10 cellular contexts compared by ENCODE assay signal in the genomic region with DNA sequence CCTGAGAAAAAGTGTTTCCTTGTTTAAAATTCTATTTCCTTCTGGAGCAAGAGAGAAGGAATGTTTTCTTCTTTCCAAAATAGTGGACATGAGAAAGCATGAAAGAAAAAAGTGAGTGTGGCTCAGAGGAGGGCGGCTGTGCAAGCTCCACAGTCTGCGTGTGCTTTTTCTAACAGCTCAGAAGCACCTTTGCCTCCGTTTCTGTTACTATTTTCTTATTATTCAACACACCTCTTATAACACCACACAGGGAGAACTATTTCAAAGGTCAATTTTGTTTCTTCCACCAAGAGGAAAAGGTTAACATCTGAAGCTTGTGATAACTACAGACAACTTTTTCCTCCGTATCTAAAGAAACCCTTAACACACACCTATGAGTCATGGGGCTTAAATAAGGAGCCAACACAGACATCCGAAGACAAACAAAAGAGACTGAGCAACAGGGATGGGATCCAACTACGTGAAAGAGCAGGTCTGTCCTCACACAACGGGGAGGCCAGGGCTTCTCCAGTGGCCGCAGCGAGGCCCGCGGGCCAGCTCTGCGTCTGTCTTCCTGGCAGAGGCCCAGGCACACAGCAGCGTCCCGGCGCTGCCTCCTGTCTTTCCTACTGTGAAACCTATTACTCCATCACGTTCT. TPM values are rescaled to one million over a fixed set of nuclear protein-coding genes. Genes with fewer than 3 reads are reported as not detected.
DNase-seq lines count a peak whose midpoint lies in the region; ATAC-seq and TF ChIP-seq lines count a peak whose summit lies in the region.
"Had no signal": no experiment of that assay in that cellular context is flagged by ENCODE, and none has a peak within 500 bp of the region (broad histone marks: within the 10 kb centered on the region; RNA-seq: fewer than 3 reads in every experiment).

No MANE protein-coding gene starts in this region.

- peaks cover 27% of the 10 kb centered on the region for H3K4me1 ChIP-seq in ACC112 (ENCODE audit: control insufficient read depth, insufficient read depth, low read length, unreplicated experiment)
- H3K4me1 ChIP-seq in lower lobe of right lung: peaks cover 12% of the 10 kb centered on the region

- in situ Hi-C loops in brain microvascular endothelial cell (cut with HindIII; ENCODE audit: low pct_ligation_motif_present, low sequenced_read_pairs): no loop called here

- H3K27ac ChIP-seq in ACC112 (ENCODE audit: low read depth, low read length) (peak overlapping the region; percentile 97), HL-60 (replicated peaks) (peak overlapping the region; percentile 23), brain microvascular endothelial cell (peak overlapping the region; percentile 87), lower lobe of right lung (peak overlapping the region; percentile 13)

- TF ChIP-seq CTCF in HL-60 (IDR thresholded peaks at IDR 0.05; ENCODE audit: insufficient read depth, low read length): no peak
- TF ChIP-seq CTCF in brain microvascular endothelial cell (IDR thresholded peaks at IDR 0.05; ENCODE audit: low read depth, low read length, missing control alignments): peak; percentile 34
- TF ChIP-seq CTCF in lower lobe of right lung (IDR thresholded peaks at IDR 0.05): no peak

- H3K9me3 ChIP-seq in lower lobe of right lung: no peaks in the 10 kb centered on the region

- H2AFZ ChIP-seq in ACC112 (ENCODE audit: low read length, unreplicated experiment): no peak overlapping the region

- intact Hi-C loops in lower lobe of right lung (cut with DNase I): no loop called here

- H3K27me3 ChIP-seq in ACC112 (ENCODE audit: insufficient read depth, low read length) (no peaks in the 10 kb centered on the region), HL-60 (ENCODE audit: insufficient read depth, poor library complexity, severe bottlenecking) (no peaks in the 10 kb centered on the region), brain microvascular endothelial cell (replicated peaks) (no peaks in the 10 kb centered on the region), lower lobe of right lung (ENCODE audit: low read depth) (no peaks in the 10 kb centered on the region)

- H3K4me3 ChIP-seq in ACC112 (ENCODE audit: low read depth, low read length) (peak overlapping the region; percentile 32), HL-60 (replicated peaks; ENCODE audit: insufficient read depth, low read length) (no peak overlapping the region), brain microvascular endothelial cell (ENCODE audit: low read depth, low read length) (no peak overlapping the region), lower lobe of right lung (no peak overlapping the region)

- ATAC-seq in lower lobe of right lung (peak in 1 of 2 donors; percentile 18), GM19023 (IDR thresholded peaks at IDR 0.05; ENCODE audit: unreplicated experiment) (no peak), GM21825 (IDR thresholded peaks at IDR 0.05; ENCODE audit: unreplicated experiment) (no peak), GM19397 (IDR thresholded peaks at IDR 0.05; ENCODE audit: unreplicated experiment) (no peak)

- DNase-seq in HL-60 (ENCODE audit: low read depth in 1 of 2, low spot score in 1 of 2) (no peak), brain microvascular endothelial cell (peak; percentile 87), lower lobe of right lung (no peak), NCI-H1694 (lab: John Stamatoyannopoulos, UW) (no peak)
- DNase-seq: DMS153, hippocampal formation had no signal

- H3K79me2 ChIP-seq in ACC112 (ENCODE audit: control insufficient read depth, insufficient read depth, low read length, unreplicated experiment): no peaks in the 10 kb centered on the region

- H3K36me3 ChIP-seq in ACC112 (ENCODE audit: insufficient read depth, low read length) (peaks cover 15% of the 10 kb centered on the region; the same call in 1 of the 2 replicates), brain microvascular endothelial cell (replicated peaks) (peaks cover 39% of the 10 kb centered on the region), lower lobe of right lung (peaks cover 94% of the 10 kb centered on the region)

RNA-seq across cellular contexts. Expression of gene NCAPG2, which starts 36.2 kb away (rescaled TPM):
- 10.0 TPM for total RNA-seq in lower lobe of right lung

Comparison
In these comparisons a context has a peak if more than half of its experiments do, and no peak if none do; other contexts are left out.
1. H3K27ac ChIP-seq: peak in every context shown above with its lines; median percentile 97 in ACC112; 87 in brain microvascular endothelial cell; 23 in HL-60; 13 in lower lobe of right lung.